Comparison of ENCODE assay signal across 13 cellular contexts in the genomic region with DNA sequence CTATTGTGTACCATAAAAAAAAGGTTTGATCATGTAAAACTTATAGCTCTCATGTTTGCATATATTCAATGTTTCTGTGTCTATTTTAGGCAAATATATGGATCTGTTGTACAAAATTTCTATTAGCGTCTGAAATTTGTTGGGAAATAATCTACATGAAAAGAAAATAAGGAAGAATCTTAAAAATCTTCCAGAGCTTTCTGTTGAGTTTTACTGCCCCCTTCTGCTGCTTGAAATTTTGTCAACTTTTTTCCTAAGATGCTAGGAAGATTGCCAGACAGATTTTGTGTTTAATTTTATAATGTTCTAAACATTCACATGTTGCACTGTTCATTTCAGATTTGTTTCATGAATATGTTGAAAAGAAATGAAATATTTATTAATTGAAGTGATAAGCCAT. TPM values are rescaled to one million over a fixed set of nuclear protein-coding genes. Genes with fewer than 3 reads are reported as not detected.
DNase-seq lines count a peak whose midpoint lies in the region; ATAC-seq and TF ChIP-seq lines count a peak whose summit lies in the region.
"Had no signal": no experiment of that assay in that cellular context is flagged by ENCODE, and none has a peak within 500 bp of the region (broad histone marks: within the 10 kb centered on the region; RNA-seq: fewer than 3 reads in every experiment).

No MANE protein-coding gene starts in this region.

- peaks cover 2% of the 10 kb centered on the region in 2 donors for H3K36me3 Mint-ChIP-seq in activated T-cell treated with anti-CD3 and anti-CD28 coated beads, Interleukin-2, amount 50 U/mL, for 72 hours (ENCODE audit: insufficient read depth in 2 of 2)
- H3K36me3 Mint-ChIP-seq: naive B cell had no signal

- no peak overlapping the region for H3K27ac Mint-ChIP-seq in activated T-cell treated with anti-CD3 and anti-CD28 coated beads, Interleukin-2, amount 50 U/mL, for 72 hours
- H3K27ac Mint-ChIP-seq: activated naive CD4-positive, alpha-beta T cell treated with anti-CD3 and anti-CD28 coated beads, Interleukin-2, amount 50 U/mL, for 24 hours; naive B cell had no signal

- H3K9me3 ChIP-seq in testis, result no peaks in the 10 kb centered on the region

- ATAC-seq in GM18502 (IDR thresholded peaks at IDR 0.05; ENCODE audit: poor library complexity, unreplicated experiment), result no peak
- no peak for ATAC-seq in activated T-cell treated with anti-CD3 and anti-CD28 coated beads, Interleukin-2, amount 50 U/mL, for 72 hours (replicated peaks in 1 of 2)

- H3K4me3 ChIP-seq in AG04449 (ENCODE audit: low read depth, low read length) (peak overlapping the region; percentile 4; the same call in 1 of the 2 replicates), HFF-Myc (replicated peaks; ENCODE audit: low read depth, low read length) (peak overlapping the region; percentile 54; the same call in 1 of the 2 replicates), testis (no peak overlapping the region)

- POLR2A ChIA-PET in AG04449 (lab: Yijun Ruan, JAX), result interaction anchor here (0.8 kb wide), 1 partner anchor 183 kb away, joined by 3 read pairs; no protein-coding TSS in a partner anchor

- H3K27me3 Mint-ChIP-seq in activated T-cell treated with anti-CD3 and anti-CD28 coated beads, Interleukin-2, amount 50 U/mL, for 72 hours (ENCODE audit: low read depth), result peaks cover 74% of the 10 kb centered on the region

- H3K27me3 ChIP-seq in testis, result no peaks in the 10 kb centered on the region

- DNase-seq in AG04449 (ENCODE audit: low read depth, low spot score) (no peak), HFF-Myc (ENCODE audit: extremely low read depth, low read depth) (no peak), astrocyte of the hippocampus (ENCODE audit: low read depth, low spot score) (peak; percentile 9), hepatic stellate cell (ENCODE audit: low spot score) (peak; percentile 15), testis (no peak)
- DNase-seq in effector CD4-positive, alpha-beta T cell, result no peak
- no peak for DNase-seq in activated T-cell treated with anti-CD3 and anti-CD28 coated beads, Interleukin-2, amount 50 U/mL, for 72 hours
- DNase-seq: COR-L47, naive B cell, NCI-H1436, substantia nigra had no signal

- no peaks in the 10 kb centered on the region for H3K4me1 ChIP-seq in testis

- H3K27ac ChIP-seq in testis, result no peak overlapping the region

- CTCF ChIA-PET in AG04449 (lab: Yijun Ruan, JAX), result interaction anchor here (0.7 to 9.4 kb wide), 31 partner anchors 9 to 319 kb away, joined by 3 to 82 read pairs (median 4); partner anchors contain the start of genes ODR4 and TPR

- no peak for TF ChIP-seq POLR2A in testis (IDR thresholded peaks at IDR 0.05)

- peaks cover 0 to 2% of the 10 kb centered on the region in 2 donors for H3K9me3 Mint-ChIP-seq in activated T-cell treated with anti-CD3 and anti-CD28 coated beads, Interleukin-2, amount 50 U/mL, for 72 hours

- H3K36me3 ChIP-seq in testis (ENCODE audit: low read depth, missing control alignments), result no peaks in the 10 kb centered on the region

- TF ChIP-seq CTCF in AG04449 (IDR thresholded peaks at IDR 0.05; ENCODE audit: insufficient read depth, low read length, missing control alignments) (peak; percentile 32), HFF-Myc (IDR thresholded peaks at IDR 0.05; ENCODE audit: low read depth, low read length, missing control alignments) (peak; percentile 12), testis (IDR thresholded peaks at IDR 0.05) (no peak)

- H3K4me3 Mint-ChIP-seq in activated T-cell treated with anti-CD3 and anti-CD28 coated beads, Interleukin-2, amount 50 U/mL, for 72 hours, result no peak overlapping the region
- H3K4me3 Mint-ChIP-seq: activated naive CD4-positive, alpha-beta T cell treated with anti-CD3 and anti-CD28 coated beads, Interleukin-2, amount 50 U/mL, for 24 hours; naive B cell had no signal

- 62 to 83% methylated on average over 1 of the region's 1 CpG for WGBS in testis, 2 donors

- intact Hi-C loops in testis (cut with DNase I; ENCODE audit: low total_unique reads), result no loop called here

- H3K4me1 Mint-ChIP-seq in activated T-cell treated with anti-CD3 and anti-CD28 coated beads, Interleukin-2, amount 50 U/mL, for 72 hours (ENCODE audit: low read depth), result peaks cover 22% of the 10 kb centered on the region

RNA-seq across cellular contexts. Expression of gene PTGS2, which starts 2.5 kb away (rescaled TPM):
- 1 to 10 TPM in 1 of 2 donors, under 1 TPM in 1; 0.19 to 1.0 TPM for total RNA-seq in testis
- 0.75 TPM for polyA plus RNA-seq in testis (ENCODE audit: insufficient read depth, low read depth, low replicate concordance)
- 10 to 100 TPM; 10.9 to 32.4 TPM for total RNA-seq in activated T-cell treated with anti-CD3 and anti-CD28 coated beads, Interleukin-2, amount 50 U/mL, for 72 hours

Comparison
In these comparisons a context has a peak if more than half of its experiments do, and no peak if none do; other contexts are left out.
1. DNase-seq: peak in astrocyte of the hippocampus (single experiment) and hepatic stellate cell (single experiment); none in AG04449 (single experiment), HFF-Myc (single experiment), testis (single experiment), effector CD4-positive, alpha-beta T cell (single experiment) and activated T-cell treated with anti-CD3 and anti-CD28 coated beads, Interleukin-2, amount 50 U/mL, for 72 hours (0 of 2).
2. H3K4me3 ChIP-seq: peak in AG04449 (single experiment) and HFF-Myc (single experiment); none in testis (0 of 2).
3. CTCF ChIP-seq: peak in AG04449 (single experiment) and HFF-Myc (single experiment); none in testis (0 of 3).
4. RNA of gene PTGS2, which starts 2.5 kb away (total RNA-seq): 10.9 to 32.4 TPM in activated T-cell treated with anti-CD3 and anti-CD28 coated beads, Interleukin-2, amount 50 U/mL, for 72 hours; 0.19 to 1.0 TPM in testis; every median in the first group is over 4 times any median in the second.